ENCODE assay signal across 23 cellular contexts in genomic region chr6:42471116-42471515, GRCh38. TPM values are rescaled to one million over a fixed set of nuclear protein-coding genes. Genes with fewer than 3 reads are reported as not detected.
DNase-seq lines count a peak whose midpoint lies in the region; ATAC-seq, FAIRE-seq and TF ChIP-seq lines count a peak whose summit lies in the region.
"Had no signal": no experiment of that assay in that cellular context is flagged by ENCODE, and none has a peak within 500 bp of the region (broad histone marks: within the 10 kb centered on the region; RNA-seq: fewer than 3 reads in every experiment).

No MANE protein-coding gene starts in this region.

- no peak for FAIRE-seq in K562 (lab: Jason Lieb, UNC)
- FAIRE-seq: A204.1, D721Med, GM12892, HepG2 had no signal

- no peak overlapping the region for H3K4me3 Mint-ChIP-seq in activated CD4-positive, alpha-beta memory T cell treated with anti-CD3 and anti-CD28 coated beads for 36 hours
- H3K4me3 Mint-ChIP-seq in activated CD4-positive, alpha-beta memory T cell treated with anti-CD3 and anti-CD28 coated beads, Interleukin-2, amount 10 ng/mL, durations not matched to agents 7 days and 5 days: no peak overlapping the region
- H3K4me3 Mint-ChIP-seq: CD4-positive, alpha-beta T cell; HFFc6; IgD-negative memory B cell had no signal

- no peaks in the 10 kb centered on the region for H3K79me2 ChIP-seq in K562 (ENCODE audit: control insufficient read depth, insufficient read depth, low read length)

- no peak overlapping the region for H3K4me2 ChIP-seq in K562 (ENCODE audit: insufficient read depth, low read length)

- no peak for ATAC-seq in K562
- ATAC-seq: HCT116, HepG2 had no signal

- H3K4me1 Mint-ChIP-seq in activated CD4-positive, alpha-beta memory T cell treated with anti-CD3 and anti-CD28 coated beads for 36 hours (ENCODE audit: low read depth): no peaks in the 10 kb centered on the region
- no peaks in the 10 kb centered on the region for H3K4me1 Mint-ChIP-seq in activated CD4-positive, alpha-beta memory T cell treated with anti-CD3 and anti-CD28 coated beads, Interleukin-2, amount 10 ng/mL, durations not matched to agents 7 days and 5 days

- H3K36me3 Mint-ChIP-seq in activated CD4-positive, alpha-beta memory T cell treated with anti-CD3 and anti-CD28 coated beads for 36 hours: no peaks in the 10 kb centered on the region
- H3K36me3 Mint-ChIP-seq in activated CD4-positive, alpha-beta memory T cell treated with anti-CD3 and anti-CD28 coated beads, Interleukin-2, amount 10 ng/mL, durations not matched to agents 7 days and 5 days (ENCODE audit: low read depth): peaks cover 3% of the 10 kb centered on the region

- no peaks in the 10 kb centered on the region for H3K36me3 ChIP-seq in K562 (ENCODE audit: control insufficient read depth, insufficient read depth, low read length)

- no peak overlapping the region for H3K27ac ChIP-seq in K562 (ENCODE audit: extremely low read depth, low read depth, low read length)
- H3K27ac ChIP-seq: C4-2B, HL-60 had no signal

- peaks cover 14% of the 10 kb centered on the region for H3K9me3 Mint-ChIP-seq in activated CD4-positive, alpha-beta memory T cell treated with anti-CD3 and anti-CD28 coated beads for 36 hours
- H3K9me3 Mint-ChIP-seq in activated CD4-positive, alpha-beta memory T cell treated with anti-CD3 and anti-CD28 coated beads, Interleukin-2, amount 10 ng/mL, durations not matched to agents 7 days and 5 days: peaks cover 12% of the 10 kb centered on the region

- CTCF ChIA-PET in activated CD4-positive, alpha-beta memory T cell treated with anti-CD3 and anti-CD28 coated beads for 36 hours (lab: Charles Lee): no interaction called here
- CTCF ChIA-PET in activated CD4-positive, alpha-beta memory T cell treated with anti-CD3 and anti-CD28 coated beads, Interleukin-2, amount 10 ng/mL, durations not matched to agents 7 days and 5 days (lab: Charles Lee): no interaction called here
- CTCF ChIA-PET in K562 (lab: Yijun Ruan, JAX; ENCODE audit: low intra/inter-chr PET ratio): no interaction called here

- 1% methylated on average over 4 of the region's 4 CpGs for WGBS in K562 (ENCODE audit: insufficient coverage, low coverage, missing lambda C conversion rate)

- H3K27me3 Mint-ChIP-seq in activated CD4-positive, alpha-beta memory T cell treated with anti-CD3 and anti-CD28 coated beads for 36 hours: no peaks in the 10 kb centered on the region
- peaks cover 12% of the 10 kb centered on the region for H3K27me3 Mint-ChIP-seq in activated CD4-positive, alpha-beta memory T cell treated with anti-CD3 and anti-CD28 coated beads, Interleukin-2, amount 10 ng/mL, durations not matched to agents 7 days and 5 days
- H3K27me3 Mint-ChIP-seq: CD4-positive, alpha-beta T cell had no signal

- DNase-seq in activated CD4-positive, alpha-beta memory T cell treated with anti-CD3 and anti-CD28 coated beads for 36 hours: peak; percentile 16
- no peak for DNase-seq in activated CD4-positive, alpha-beta memory T cell treated with anti-CD3 and anti-CD28 coated beads, Interleukin-2, amount 10 ng/mL, durations not matched to agents 7 days and 5 days
- peak; percentile 12 for DNase-seq in OCI-M1 (lab: John Stamatoyannopoulos, UW)
- DNase-seq in K562 (ENCODE audit: extremely low read depth in 1 of 4, low spot score in 3 of 4): peak in 1 of 4 experiments; percentile 25
- DNase-seq in DMS 273 treated with DMSO at 0.1 percent for 48 hours (lab: John Stamatoyannopoulos, UW): no peak
- DNase-seq in KG1 (lab: John Stamatoyannopoulos, UW): no peak
- DNase-seq in GM19240 (ENCODE audit: insufficient read length, low spot score): no peak
- DNase-seq: AML-193; Caco-2; CD4-positive, alpha-beta T cell; DMS153; DMS79; GDM1; GOT3; HFFc6 had no signal

- H3K4me1 ChIP-seq in K562 (replicated peaks in 1 of 2; ENCODE audit: control insufficient read depth in 2 of 2, insufficient read depth in 2 of 2, low read length in 2 of 2): peaks cover 4 to 6% of the 10 kb centered on the region in 2 experiments; a peak in 3 of 5 replicates
- H3K4me1 ChIP-seq: Caco-2 had no signal

- no peak overlapping the region for H3K4me3 ChIP-seq in K562

- intact Hi-C loops in activated CD4-positive, alpha-beta memory T cell treated with anti-CD3 and anti-CD28 coated beads for 36 hours (cut with micrococcal nuclease): no loop called here
- intact Hi-C loops in K562 (cut with micrococcal nuclease): no loop called here

- no TSS peak for BruUV-seq in K562 (replicated peaks; lab: Mats Ljungman, UMichigan)

- peaks cover 9 to 10% of the 10 kb centered on the region in 2 experiments; a peak in 4 of 5 replicates for H3K27me3 ChIP-seq in K562 (ENCODE audit: control insufficient read depth in 2 of 2, insufficient read depth in 2 of 2, low read length in 2 of 2)

- no peaks in the 10 kb centered on the region for H4K20me1 ChIP-seq in K562 (replicated peaks; ENCODE audit: control insufficient read depth, insufficient read depth, low read length)

- peaks cover 4% of the 10 kb centered on the region; the same call in 1 of the 2 replicates for H3K9me3 ChIP-seq in K562 (replicated peaks; ENCODE audit: control insufficient read depth, insufficient read depth, low read depth, low read length)
- H3K9me3 ChIP-seq: Caco-2 had no signal

- no peak overlapping the region for H3K27ac Mint-ChIP-seq in activated CD4-positive, alpha-beta memory T cell treated with anti-CD3 and anti-CD28 coated beads for 36 hours
- no peak overlapping the region for H3K27ac Mint-ChIP-seq in activated CD4-positive, alpha-beta memory T cell treated with anti-CD3 and anti-CD28 coated beads, Interleukin-2, amount 10 ng/mL, durations not matched to agents 7 days and 5 days
- H3K27ac Mint-ChIP-seq: CD4-positive, alpha-beta T cell; HFFc6; IgD-negative memory B cell had no signal

- in situ Hi-C loops in K562 (cut with MboI): no loop called here

- TF ChIP-seq CTCF in K562 (IDR thresholded peaks at IDR 0.05 in 2 of 3, conservative IDR thresholded peaks at IDR 0.05 in 1 of 3; ENCODE audit: insufficient read depth in 2 of 3, low read depth in 1 of 3, low read length in 3 of 3): no peak

- no peak overlapping the region for H3K9ac ChIP-seq in K562 (ENCODE audit: insufficient read depth in 1 of 2, low read depth in 2 of 2, low read length in 2 of 2)

- H3K9me1 ChIP-seq in K562 (ENCODE audit: control insufficient read depth, insufficient read depth, low read length): no peaks in the 10 kb centered on the region

- no peak for TF ChIP-seq RAD21 in K562 (CRISPR knock-in tag; conservative IDR thresholded peaks at IDR 0.05 in 1 of 2, IDR thresholded peaks at IDR 0.05 in 1 of 2)

- no peak overlapping the region for H2AFZ ChIP-seq in K562 (ENCODE audit: low read depth, low read length)

- no peak for TF ChIP-seq EP300 in K562 (IDR thresholded peaks at IDR 0.05; ENCODE audit: low read length)

- POLR2A ChIA-PET in activated CD4-positive, alpha-beta memory T cell treated with anti-CD3 and anti-CD28 coated beads for 36 hours (lab: Charles Lee): no interaction called here
- POLR2A ChIA-PET in activated CD4-positive, alpha-beta memory T cell treated with anti-CD3 and anti-CD28 coated beads, Interleukin-2, amount 10 ng/mL, durations not matched to agents 7 days and 5 days (lab: Charles Lee): no interaction called here
- POLR2A ChIA-PET in K562 (lab: Yijun Ruan, JAX): interaction anchor here (1.1 to 2.7 kb wide), 2 partner anchors 13 to 16 kb away, joined by 5 to 9 read pairs; no protein-coding TSS in a partner anchor

- no peak for TF ChIP-seq POLR2A in K562 (conservative IDR thresholded peaks at IDR 0.05)

TF ChIP-seq in K562, 482 proteins besides CTCF, POLR2A, EP300 and RAD21:
- TF ChIP-seq ATF4 (CRISPR knock-in tag; IDR thresholded peaks at IDR 0.05) (no peak), STAT5A (IDR thresholded peaks at IDR 0.05; ENCODE audit: borderline replicate concordance, low read length) (peak; percentile 41; the same call in 1 of the 2 replicates), RFX1 (IDR thresholded peaks at IDR 0.05) (peak; percentile 64)

RNA-seq across cellular contexts. Expression of gene TRERF1, which starts 19.4 kb away (rescaled TPM):
- total RNA-seq in activated CD4-positive, alpha-beta memory T cell treated with anti-CD3 and anti-CD28 coated beads for 36 hours: 10 to 100 TPM; 16.3 to 16.7 TPM
- 10 to 100 TPM; 17.4 to 18.2 TPM for total RNA-seq in activated CD4-positive, alpha-beta memory T cell treated with anti-CD3 and anti-CD28 coated beads, Interleukin-2, amount 10 ng/mL, durations not matched to agents 7 days and 5 days
- total RNA-seq in K562 (2011; cell fraction: chromatin; rRNA removed; ENCODE audit: low replicate concordance): 0.28 TPM in 1 of 2 replicates, not detected in the other
- total RNA-seq in K562 (2011; cell fraction: nucleolus; rRNA removed): under 0.01 and 0.17 TPM in 2 replicates
- 0.07 and 0.15 TPM in 2 replicates for total RNA-seq in K562 (2011; cell fraction: nucleoplasm; rRNA removed)
- 0.04 TPM in 1 of 2 replicates, not detected in the other for total RNA-seq in K562 (2014; rRNA removed)
- total RNA-seq in K562 (2014; rRNA removed; fragmentation: Illumina TruSeq; extraction: Trizol): 0.04 TPM in 1 of 2 replicates, not detected in the other
- total RNA-seq in K562 (2015; rRNA removed; fragmentation: Illumina TruSeq; extraction: Trizol): 0.04 and 0.07 TPM in 2 replicates
- total RNA-seq in K562 (2021): 0.16 and 0.20 TPM in 2 replicates
- polyA plus RNA-seq in K562 (2011; rRNA removed): 0.07 and 0.24 TPM in 2 replicates
- 0.13 and 0.21 TPM in 2 replicates for polyA plus RNA-seq in K562 (2011; cell fraction: cytosol; rRNA removed)
- polyA plus RNA-seq in K562 (2011; cell fraction: nucleus; rRNA removed): 0.28 and 0.44 TPM in 2 replicates
- polyA plus RNA-seq in K562 (2012): 0.09 and 0.60 TPM in 2 replicates
- polyA plus RNA-seq in K562 (2014; fragmentation: Illumina TruSeq; extraction: Trizol): 0.07 and 0.10 TPM in 2 replicates
- not detected for polyA plus RNA-seq in K562 (2014; fragmentation: Nextera tagmentation; extraction: Ambion mirVana)
- polyA plus RNA-seq in K562 (2014; rRNA removed): 0.04 and 0.07 TPM in 2 replicates
- 0.07 and 0.18 TPM in 2 replicates for polyA minus RNA-seq in K562 (2011; rRNA and poly(A)+ RNA removed)
- polyA minus RNA-seq in K562 (2011; cell fraction: cytosol; rRNA and poly(A)+ RNA removed): 0.29 and 0.64 TPM in 2 replicates
- polyA minus RNA-seq in K562 (2011; cell fraction: nucleus; rRNA and poly(A)+ RNA removed): under 0.01 and 0.44 TPM in 2 replicates
- polyA plus RNA-seq: HepG2 had no signal

Comparison
In these comparisons a context has a peak if more than half of its experiments do, and no peak if none do; other contexts are left out.
1. DNase-seq: peak in activated CD4-positive, alpha-beta memory T cell treated with anti-CD3 and anti-CD28 coated beads for 36 hours (single experiment) and OCI-M1 (single experiment); none in activated CD4-positive, alpha-beta memory T cell treated with anti-CD3 and anti-CD28 coated beads, Interleukin-2, amount 10 ng/mL, durations not matched to agents 7 days and 5 days (single experiment), DMS 273 treated with DMSO at 0.1 percent for 48 hours (single experiment), KG1 (single experiment) and GM19240 (single experiment).
2. RNA of gene TRERF1, which starts 19.4 kb away (total RNA-seq): 17.4 to 18.2 TPM in activated CD4-positive, alpha-beta memory T cell treated with anti-CD3 and anti-CD28 coated beads, Interleukin-2, amount 10 ng/mL, durations not matched to agents 7 days and 5 days and 16.3 to 16.7 TPM in activated CD4-positive, alpha-beta memory T cell treated with anti-CD3 and anti-CD28 coated beads for 36 hours; under 0.01 to 0.28 TPM in K562; every median in the first group is over 10 times any median in the second.